Comparison of ENCODE assay signal across 1 cellular context in the genomic region with DNA sequence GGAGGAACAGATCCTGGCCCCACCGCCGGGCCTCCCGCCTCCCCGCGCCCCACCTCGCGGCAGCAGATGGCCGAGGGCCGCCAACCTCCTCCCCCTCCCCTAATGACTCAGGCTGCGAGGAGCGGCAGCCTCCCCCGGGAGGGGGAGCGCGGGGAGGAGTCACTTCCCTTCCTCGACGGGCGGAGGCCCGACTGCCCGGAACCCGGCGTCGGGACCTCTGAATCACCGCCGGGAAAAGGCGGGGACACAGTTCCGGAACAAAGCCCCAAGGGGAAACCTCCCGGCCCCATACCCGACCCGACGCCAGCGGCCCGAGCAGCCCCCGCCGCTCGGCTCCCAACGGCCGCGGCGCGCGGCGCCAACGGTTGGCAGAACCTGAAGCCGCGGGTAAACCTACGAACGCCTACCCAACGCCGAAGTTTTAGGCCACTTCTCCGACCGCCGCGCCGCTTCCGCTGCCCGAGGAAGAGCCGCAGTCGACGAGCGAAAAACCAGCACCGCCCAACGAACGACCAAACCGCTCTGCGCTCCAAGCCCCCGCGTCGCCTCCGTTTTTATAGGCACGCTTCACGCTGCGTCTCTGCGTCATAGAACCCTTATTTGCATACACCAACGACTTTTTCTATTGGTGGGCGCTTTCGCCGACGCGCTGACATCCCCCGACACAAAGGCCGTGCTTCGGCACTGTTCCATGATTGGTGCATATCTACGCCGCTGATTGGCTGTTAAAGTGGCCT.
TF ChIP-seq lines count a peak whose summit lies in the region.

No MANE protein-coding gene starts in this region.

TF ChIP-seq in SK-N-SH treated with all-trans-retinoic acid at 6 μM for 48 hours, 23 proteins besides CTCF, POLR2A, EP300 and RAD21 (continued from another document):
- TF ChIP-seq RARB (CRISPR knock-in tag; IDR thresholded peaks at IDR 0.05) (peak; percentile 23; the same call in 1 of the 2 replicates), ZNF70 (CRISPR knock-in tag; IDR thresholded peaks at IDR 0.05) (peak; percentile 78)
- TF ChIP-seq, protein P1, sequence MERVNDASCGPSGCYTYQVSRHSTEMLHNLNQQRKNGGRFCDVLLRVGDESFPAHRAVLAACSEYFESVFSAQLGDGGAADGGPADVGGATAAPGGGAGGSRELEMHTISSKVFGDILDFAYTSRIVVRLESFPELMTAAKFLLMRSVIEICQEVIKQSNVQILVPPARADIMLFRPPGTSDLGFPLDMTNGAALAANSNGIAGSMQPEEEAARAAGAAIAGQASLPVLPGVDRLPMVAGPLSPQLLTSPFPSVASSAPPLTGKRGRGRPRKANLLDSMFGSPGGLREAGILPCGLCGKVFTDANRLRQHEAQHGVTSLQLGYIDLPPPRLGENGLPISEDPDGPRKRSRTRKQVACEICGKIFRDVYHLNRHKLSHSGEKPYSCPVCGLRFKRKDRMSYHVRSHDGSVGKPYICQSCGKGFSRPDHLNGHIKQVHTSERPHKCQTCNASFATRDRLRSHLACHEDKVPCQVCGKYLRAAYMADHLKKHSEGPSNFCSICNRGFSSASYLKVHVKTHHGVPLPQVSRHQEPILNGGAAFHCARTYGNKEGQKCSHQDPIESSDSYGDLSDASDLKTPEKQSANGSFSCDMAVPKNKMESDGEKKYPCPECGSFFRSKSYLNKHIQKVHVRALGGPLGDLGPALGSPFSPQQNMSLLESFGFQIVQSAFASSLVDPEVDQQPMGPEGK (CRISPR knock-in tag; IDR thresholded peaks at IDR 0.05; ENCODE audit: borderline replicate concordance): no peak
- TF ChIP-seq, protein P2, sequence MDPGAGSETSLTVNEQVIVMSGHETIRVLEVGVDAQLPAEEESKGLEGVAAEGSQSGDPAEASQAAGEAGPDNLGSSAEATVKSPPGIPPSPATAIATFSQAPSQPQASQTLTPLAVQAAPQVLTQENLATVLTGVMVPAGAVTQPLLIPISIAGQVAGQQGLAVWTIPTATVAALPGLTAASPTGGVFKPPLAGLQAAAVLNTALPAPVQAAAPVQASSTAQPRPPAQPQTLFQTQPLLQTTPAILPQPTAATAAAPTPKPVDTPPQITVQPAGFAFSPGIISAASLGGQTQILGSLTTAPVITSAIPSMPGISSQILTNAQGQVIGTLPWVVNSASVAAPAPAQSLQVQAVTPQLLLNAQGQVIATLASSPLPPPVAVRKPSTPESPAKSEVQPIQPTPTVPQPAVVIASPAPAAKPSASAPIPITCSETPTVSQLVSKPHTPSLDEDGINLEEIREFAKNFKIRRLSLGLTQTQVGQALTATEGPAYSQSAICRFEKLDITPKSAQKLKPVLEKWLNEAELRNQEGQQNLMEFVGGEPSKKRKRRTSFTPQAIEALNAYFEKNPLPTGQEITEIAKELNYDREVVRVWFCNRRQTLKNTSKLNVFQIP (CRISPR knock-in tag; IDR thresholded peaks at IDR 0.05; ENCODE audit: borderline replicate concordance, low read depth): peak; percentile 94
